1 cellular context compared by ENCODE assay signal in genomic region chr1:33127001-33127823, GRCh38.
TF ChIP-seq lines count a peak whose summit lies in the region.

No MANE protein-coding gene starts in this region.

TF ChIP-seq in GM12878, 131 proteins besides CTCF, POLR2A, EP300 and RAD21 (continued from another document and continues in another):
- TF ChIP-seq, protein P1, sequence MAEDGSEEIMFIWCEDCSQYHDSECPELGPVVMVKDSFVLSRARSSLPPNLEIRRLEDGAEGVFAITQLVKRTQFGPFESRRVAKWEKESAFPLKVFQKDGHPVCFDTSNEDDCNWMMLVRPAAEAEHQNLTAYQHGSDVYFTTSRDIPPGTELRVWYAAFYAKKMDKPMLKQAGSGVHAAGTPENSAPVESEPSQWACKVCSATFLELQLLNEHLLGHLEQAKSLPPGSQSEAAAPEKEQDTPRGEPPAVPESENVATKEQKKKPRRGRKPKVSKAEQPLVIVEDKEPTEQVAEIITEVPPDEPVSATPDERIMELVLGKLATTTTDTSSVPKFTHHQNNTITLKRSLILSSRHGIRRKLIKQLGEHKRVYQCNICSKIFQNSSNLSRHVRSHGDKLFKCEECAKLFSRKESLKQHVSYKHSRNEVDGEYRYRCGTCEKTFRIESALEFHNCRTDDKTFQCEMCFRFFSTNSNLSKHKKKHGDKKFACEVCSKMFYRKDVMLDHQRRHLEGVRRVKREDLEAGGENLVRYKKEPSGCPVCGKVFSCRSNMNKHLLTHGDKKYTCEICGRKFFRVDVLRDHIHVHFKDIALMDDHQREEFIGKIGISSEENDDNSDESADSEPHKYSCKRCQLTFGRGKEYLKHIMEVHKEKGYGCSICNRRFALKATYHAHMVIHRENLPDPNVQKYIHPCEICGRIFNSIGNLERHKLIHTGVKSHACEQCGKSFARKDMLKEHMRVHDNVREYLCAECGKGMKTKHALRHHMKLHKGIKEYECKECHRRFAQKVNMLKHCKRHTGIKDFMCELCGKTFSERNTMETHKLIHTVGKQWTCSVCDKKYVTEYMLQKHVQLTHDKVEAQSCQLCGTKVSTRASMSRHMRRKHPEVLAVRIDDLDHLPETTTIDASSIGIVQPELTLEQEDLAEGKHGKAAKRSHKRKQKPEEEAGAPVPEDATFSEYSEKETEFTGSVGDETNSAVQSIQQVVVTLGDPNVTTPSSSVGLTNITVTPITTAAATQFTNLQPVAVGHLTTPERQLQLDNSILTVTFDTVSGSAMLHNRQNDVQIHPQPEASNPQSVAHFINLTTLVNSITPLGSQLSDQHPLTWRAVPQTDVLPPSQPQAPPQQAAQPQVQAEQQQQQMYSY (CRISPR knock-in tag; IDR thresholded peaks at IDR 0.05): no peak
- TF ChIP-seq ZBTB40 (IDR thresholded peaks at IDR 0.05; ENCODE audit: borderline replicate concordance) (peak; percentile 97), CHD2 (IDR thresholded peaks at IDR 0.05; ENCODE audit: borderline replicate concordance, low read depth, low read length) (peak; percentile 88; the same call in 1 of the 2 replicates), RAD51 (IDR thresholded peaks at IDR 0.05) (no peak), FOXK2 (IDR thresholded peaks at IDR 0.05) (no peak), JUND (IDR thresholded peaks at IDR 0.05; ENCODE audit: low read depth, low read length) (no peak), ZNF24 (IDR thresholded peaks at IDR 0.05) (no peak), NR2F1 (conservative IDR thresholded peaks at IDR 0.05) (peak; percentile 93), MTA3 (IDR thresholded peaks at IDR 0.05; ENCODE audit: borderline replicate concordance, low read length) (no peak; the same call in 1 of the 2 replicates), CHD1 (IDR thresholded peaks at IDR 0.05; ENCODE audit: low read depth, low read length) (0 out of 2 replicates have a peak, but pooled peaks have one; percentile 29), YY1 (IDR thresholded peaks at IDR 0.05; ENCODE audit: low read depth, low read length) (peak; percentile 90), POU2F2 (IDR thresholded peaks at IDR 0.05; ENCODE audit: borderline replicate concordance, low read depth, low read length) (peak; percentile 68; the same call in 2 of the 3 replicates), ETV6 (conservative IDR thresholded peaks at IDR 0.05 in 1 of 2, IDR thresholded peaks at IDR 0.05 in 1 of 2; ENCODE audit: borderline replicate concordance in 1 of 2, low read depth in 1 of 2) (peak in 1 of 2 experiments; percentile 98; a peak in 2 of 4 replicates), E2F8 (IDR thresholded peaks at IDR 0.05; ENCODE audit: low read depth, partially characterized antibody) (peak; percentile 78), NFIC (IDR thresholded peaks at IDR 0.05; ENCODE audit: low read depth, low read length) (0 out of 2 replicates have a peak, but pooled peaks have one; percentile 2), BCL11A (IDR thresholded peaks at IDR 0.05; ENCODE audit: low read depth, low read length) (0 out of 2 replicates have a peak, but pooled peaks have one; percentile 24), EGR1 (IDR thresholded peaks at IDR 0.05; ENCODE audit: borderline replicate concordance in 1 of 2, low read depth in 2 of 2, low read length in 2 of 2) (peak; percentile 19 to 71), IRF3 (IDR thresholded peaks at IDR 0.05) (peak; percentile 29; the same call in 1 of the 2 replicates), SRF (IDR thresholded peaks at IDR 0.05; ENCODE audit: low read depth in 2 of 2, low read length in 2 of 2) (peak; percentile 44 to 73; a peak in 2 of 4 replicates), ZBED1 (IDR thresholded peaks at IDR 0.05; ENCODE audit: borderline replicate concordance) (peak; percentile 20; the same call in 1 of the 2 replicates), MEF2B (IDR thresholded peaks at IDR 0.05; ENCODE audit: partially characterized antibody, poor library complexity, severe bottlenecking) (peak; percentile 95), STAT1 (conservative IDR thresholded peaks at IDR 0.05) (0 out of 2 replicates have a peak, but pooled peaks have one; percentile 35), BACH1 (IDR thresholded peaks at IDR 0.05; ENCODE audit: borderline replicate concordance) (0 out of 2 replicates have a peak, but pooled peaks have one; percentile 28), MXI1 (IDR thresholded peaks at IDR 0.05; ENCODE audit: low read depth, low read length) (no peak), ATF7 (IDR thresholded peaks at IDR 0.05; ENCODE audit: low read depth) (peak; percentile 74), CUX1 (IDR thresholded peaks at IDR 0.05; ENCODE audit: insufficient replicate concordance, low read depth, low read length) (no peak)
- TF ChIP-seq, protein P2, sequence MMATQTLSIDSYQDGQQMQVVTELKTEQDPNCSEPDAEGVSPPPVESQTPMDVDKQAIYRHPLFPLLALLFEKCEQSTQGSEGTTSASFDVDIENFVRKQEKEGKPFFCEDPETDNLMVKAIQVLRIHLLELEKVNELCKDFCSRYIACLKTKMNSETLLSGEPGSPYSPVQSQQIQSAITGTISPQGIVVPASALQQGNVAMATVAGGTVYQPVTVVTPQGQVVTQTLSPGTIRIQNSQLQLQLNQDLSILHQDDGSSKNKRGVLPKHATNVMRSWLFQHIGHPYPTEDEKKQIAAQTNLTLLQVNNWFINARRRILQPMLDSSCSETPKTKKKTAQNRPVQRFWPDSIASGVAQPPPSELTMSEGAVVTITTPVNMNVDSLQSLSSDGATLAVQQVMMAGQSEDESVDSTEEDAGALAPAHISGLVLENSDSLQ (IDR thresholded peaks at IDR 0.05): peak; percentile 98
- TF ChIP-seq, protein P3, sequence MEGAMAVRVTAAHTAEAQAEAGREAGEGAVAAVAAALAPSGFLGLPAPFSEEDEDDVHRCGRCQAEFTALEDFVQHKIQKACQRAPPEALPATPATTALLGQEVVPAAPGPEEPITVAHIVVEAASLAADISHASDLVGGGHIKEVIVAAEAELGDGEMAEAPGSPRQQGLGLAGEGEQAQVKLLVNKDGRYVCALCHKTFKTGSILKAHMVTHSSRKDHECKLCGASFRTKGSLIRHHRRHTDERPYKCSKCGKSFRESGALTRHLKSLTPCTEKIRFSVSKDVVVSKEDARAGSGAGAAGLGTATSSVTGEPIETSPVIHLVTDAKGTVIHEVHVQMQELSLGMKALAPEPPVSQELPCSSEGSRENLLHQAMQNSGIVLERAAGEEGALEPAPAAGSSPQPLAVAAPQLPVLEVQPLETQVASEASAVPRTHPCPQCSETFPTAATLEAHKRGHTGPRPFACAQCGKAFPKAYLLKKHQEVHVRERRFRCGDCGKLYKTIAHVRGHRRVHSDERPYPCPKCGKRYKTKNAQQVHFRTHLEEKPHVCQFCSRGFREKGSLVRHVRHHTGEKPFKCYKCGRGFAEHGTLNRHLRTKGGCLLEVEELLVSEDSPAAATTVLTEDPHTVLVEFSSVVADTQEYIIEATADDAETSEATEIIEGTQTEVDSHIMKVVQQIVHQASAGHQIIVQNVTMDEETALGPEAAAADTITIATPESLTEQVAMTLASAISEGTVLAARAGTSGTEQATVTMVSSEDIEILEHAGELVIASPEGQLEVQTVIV (IDR thresholded peaks at IDR 0.05; ENCODE audit: borderline replicate concordance, partially characterized antibody): peak; percentile 72
- TF ChIP-seq, protein P4, sequence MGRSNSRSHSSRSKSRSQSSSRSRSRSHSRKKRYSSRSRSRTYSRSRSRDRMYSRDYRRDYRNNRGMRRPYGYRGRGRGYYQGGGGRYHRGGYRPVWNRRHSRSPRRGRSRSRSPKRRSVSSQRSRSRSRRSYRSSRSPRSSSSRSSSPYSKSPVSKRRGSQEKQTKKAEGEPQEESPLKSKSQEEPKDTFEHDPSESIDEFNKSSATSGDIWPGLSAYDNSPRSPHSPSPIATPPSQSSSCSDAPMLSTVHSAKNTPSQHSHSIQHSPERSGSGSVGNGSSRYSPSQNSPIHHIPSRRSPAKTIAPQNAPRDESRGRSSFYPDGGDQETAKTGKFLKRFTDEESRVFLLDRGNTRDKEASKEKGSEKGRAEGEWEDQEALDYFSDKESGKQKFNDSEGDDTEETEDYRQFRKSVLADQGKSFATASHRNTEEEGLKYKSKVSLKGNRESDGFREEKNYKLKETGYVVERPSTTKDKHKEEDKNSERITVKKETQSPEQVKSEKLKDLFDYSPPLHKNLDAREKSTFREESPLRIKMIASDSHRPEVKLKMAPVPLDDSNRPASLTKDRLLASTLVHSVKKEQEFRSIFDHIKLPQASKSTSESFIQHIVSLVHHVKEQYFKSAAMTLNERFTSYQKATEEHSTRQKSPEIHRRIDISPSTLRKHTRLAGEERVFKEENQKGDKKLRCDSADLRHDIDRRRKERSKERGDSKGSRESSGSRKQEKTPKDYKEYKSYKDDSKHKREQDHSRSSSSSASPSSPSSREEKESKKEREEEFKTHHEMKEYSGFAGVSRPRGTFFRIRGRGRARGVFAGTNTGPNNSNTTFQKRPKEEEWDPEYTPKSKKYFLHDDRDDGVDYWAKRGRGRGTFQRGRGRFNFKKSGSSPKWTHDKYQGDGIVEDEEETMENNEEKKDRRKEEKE (IDR thresholded peaks at IDR 0.05): no peak
